Comparison of ENCODE assay signal across 1 cellular context in genomic region chr5:175444905-175445456, GRCh38.
TF ChIP-seq lines count a peak whose summit lies in the region.

No MANE protein-coding gene starts in this region.

TF ChIP-seq in SK-N-SH treated with all-trans-retinoic acid at 6 μM for 48 hours, 23 proteins besides CTCF, POLR2A, EP300 and RAD21 (continued from another document):
- no peak for TF ChIP-seq TSHZ2 (CRISPR knock-in tag; IDR thresholded peaks at IDR 0.05)
- TF ChIP-seq ZNF8 (CRISPR knock-in tag; IDR thresholded peaks at IDR 0.05) = no peak
- TF ChIP-seq PPARA (CRISPR knock-in tag; IDR thresholded peaks at IDR 0.05; ENCODE audit: borderline replicate concordance) = no peak
- TF ChIP-seq ZNF565 (CRISPR knock-in tag; conservative IDR thresholded peaks at IDR 0.05; ENCODE audit: low read depth) = no peak
- no peak for TF ChIP-seq ZFP30 (CRISPR knock-in tag; IDR thresholded peaks at IDR 0.05)
- TF ChIP-seq RARB (CRISPR knock-in tag; IDR thresholded peaks at IDR 0.05) = no peak
- no peak for TF ChIP-seq TOX (CRISPR knock-in tag; IDR thresholded peaks at IDR 0.05; ENCODE audit: borderline replicate concordance)
- TF ChIP-seq POU6F1 (CRISPR knock-in tag; IDR thresholded peaks at IDR 0.05; ENCODE audit: borderline replicate concordance, low read depth) = no peak
- no peak for TF ChIP-seq ZNF70 (CRISPR knock-in tag; IDR thresholded peaks at IDR 0.05)
- TF ChIP-seq CREB5 (CRISPR knock-in tag; IDR thresholded peaks at IDR 0.05; ENCODE audit: low read depth) = no peak
- TF ChIP-seq CSDC2 (CRISPR knock-in tag; IDR thresholded peaks at IDR 0.05) = no peak
- TF ChIP-seq ZFP3 (CRISPR knock-in tag; IDR thresholded peaks at IDR 0.05) = no peak
